In the genomic region with DNA sequence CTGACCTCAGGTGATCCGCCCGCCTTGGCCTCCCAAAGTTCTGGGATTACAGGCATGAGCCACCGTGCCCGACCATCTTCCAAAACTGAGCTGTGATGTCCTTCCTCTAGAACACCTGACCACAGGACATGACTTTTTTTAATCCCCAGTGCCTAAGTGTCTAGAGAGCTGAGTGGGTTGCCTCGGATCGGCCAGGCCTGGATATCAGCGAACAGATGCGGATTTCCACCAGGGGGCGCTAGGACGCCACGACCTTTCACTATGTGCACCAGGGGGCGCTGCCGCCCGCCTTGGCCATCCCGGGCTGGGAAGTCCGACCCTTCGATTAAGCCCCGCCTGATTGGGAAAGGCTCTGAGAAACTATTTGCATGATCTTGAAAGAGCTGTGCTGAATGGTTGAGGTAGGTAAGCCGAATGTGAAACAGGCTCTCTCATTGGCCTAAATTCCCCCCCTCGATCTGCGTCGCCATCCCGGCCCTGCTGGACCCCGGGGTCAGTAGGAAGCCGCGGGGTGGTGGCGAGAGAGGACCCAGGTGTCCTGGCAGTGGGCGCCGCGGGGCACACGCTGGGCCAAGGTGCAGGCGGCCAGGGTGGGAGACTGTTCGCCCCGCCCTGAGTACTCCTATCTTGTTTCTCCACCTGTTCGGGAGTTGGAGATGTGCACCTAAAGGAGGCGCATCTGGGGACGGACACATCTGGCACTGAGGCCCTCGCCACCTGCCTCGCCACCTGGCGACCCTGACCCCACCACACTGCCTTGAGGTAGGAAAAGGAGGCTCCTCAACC, we compare ENCODE assay signal across 8 cellular contexts. TPM values are rescaled to one million over a fixed set of nuclear protein-coding genes. Genes with fewer than 3 reads are reported as not detected.
DNase-seq lines count a peak whose midpoint lies in the region; ATAC-seq and TF ChIP-seq lines count a peak whose summit lies in the region.

Gene ACBD4, plus strand, starts transcription at position 496 of the 786 bp plus-strand sequence. CDS start 458 bp downstream, outside the sequence.

- ATAC-seq in HG02571 (IDR thresholded peaks at IDR 0.05; ENCODE audit: unreplicated experiment) (peak; percentile 65), SK-N-SH treated with all-trans-retinoic acid at 6 μM for 48 hours (peak; percentile 85), omental fat pad (ENCODE audit: low FRiP score) (peak; percentile 79), thoracic aorta (ENCODE audit: insufficient number of reproducible peaks, low FRiP score, low read depth) (peak; percentile 90)
- peak; percentile 86 to 87 for ATAC-seq in activated naive CD4-positive, alpha-beta T cell treated with anti-CD3 and anti-CD28 coated beads, Interleukin-2, amount 50 U/mL, for 72 hours

- H3K27ac ChIP-seq in thoracic aorta: peak within 1 kb of the TSS; percentile 82 to 88

- H3K27ac Mint-ChIP-seq in activated naive CD4-positive, alpha-beta T cell treated with anti-CD3 and anti-CD28 coated beads, Interleukin-2, amount 50 U/mL, for 72 hours: peak within 1 kb of the TSS; percentile 84 to 85

- no peaks in the 10 kb centered on the region for H3K36me3 Mint-ChIP-seq in activated naive CD4-positive, alpha-beta T cell treated with anti-CD3 and anti-CD28 coated beads, Interleukin-2, amount 50 U/mL, for 72 hours

- H3K4me3 ChIP-seq in thoracic aorta: peak within 1 kb of the TSS; percentile 95

- H3K4me1 ChIP-seq in thoracic aorta (ENCODE audit: control insufficient read depth in 1 of 2, low read depth in 2 of 2): peaks cover 9 to 35% of the 10 kb centered on the region in 2 donors

- TF ChIP-seq CTCF in GM10266 (IDR thresholded peaks at IDR 0.05; ENCODE audit: control insufficient read depth, insufficient read depth, low read depth, missing control alignments) (peak; percentile 100), omental fat pad (IDR thresholded peaks at IDR 0.05) (peak in 2 of 3 donors; percentile 99 to 100), thoracic aorta (IDR thresholded peaks at IDR 0.05) (peak; percentile 99)

- H3K9me3 ChIP-seq in thoracic aorta: no peaks in the 10 kb centered on the region

- DNase-seq in GM10266 (ENCODE audit: extremely low spot score) (peak; percentile 97), NCI-H1048 (lab: John Stamatoyannopoulos, UW) (peak; percentile 91), glomerular endothelial cell (ENCODE audit: extremely low read depth, low read depth, low spot score) (peak; percentile 95), omental fat pad (ENCODE audit: low spot score) (peak; percentile 97), thoracic aorta (ENCODE audit: low spot score) (peak; percentile 86)
- DNase-seq in activated naive CD4-positive, alpha-beta T cell treated with anti-CD3 and anti-CD28 coated beads, Interleukin-2, amount 50 U/mL, for 72 hours (ENCODE audit: low spot score in 2 of 2): peak; percentile 96 to 100

- no peaks in the 10 kb centered on the region for H3K36me3 ChIP-seq in thoracic aorta

- no peaks in the 10 kb centered on the region for H3K9me3 Mint-ChIP-seq in activated naive CD4-positive, alpha-beta T cell treated with anti-CD3 and anti-CD28 coated beads, Interleukin-2, amount 50 U/mL, for 72 hours

- H3K27me3 ChIP-seq in thoracic aorta (replicated peaks; ENCODE audit: insufficient read depth): no peaks in the 10 kb centered on the region

TF ChIP-seq in SK-N-SH treated with all-trans-retinoic acid at 6 μM for 48 hours, 23 proteins besides CTCF, POLR2A, EP300 and RAD21:
- TF ChIP-seq CSRNP3 (CRISPR knock-in tag; IDR thresholded peaks at IDR 0.05) (no peak), POU6F1 (CRISPR knock-in tag; IDR thresholded peaks at IDR 0.05; ENCODE audit: borderline replicate concordance, low read depth) (no peak), PATZ1 (CRISPR knock-in tag; IDR thresholded peaks at IDR 0.05; ENCODE audit: borderline replicate concordance) (no peak), TCF4 (CRISPR knock-in tag; IDR thresholded peaks at IDR 0.05; ENCODE audit: borderline replicate concordance) (no peak), RARB (CRISPR knock-in tag; IDR thresholded peaks at IDR 0.05) (no peak), ESRRG (CRISPR knock-in tag; IDR thresholded peaks at IDR 0.05) (no peak), CREB5 (CRISPR knock-in tag; IDR thresholded peaks at IDR 0.05; ENCODE audit: low read depth) (no peak), BACH2 (CRISPR knock-in tag; IDR thresholded peaks at IDR 0.05; ENCODE audit: borderline replicate concordance) (no peak)
- TF ChIP-seq, protein P1, sequence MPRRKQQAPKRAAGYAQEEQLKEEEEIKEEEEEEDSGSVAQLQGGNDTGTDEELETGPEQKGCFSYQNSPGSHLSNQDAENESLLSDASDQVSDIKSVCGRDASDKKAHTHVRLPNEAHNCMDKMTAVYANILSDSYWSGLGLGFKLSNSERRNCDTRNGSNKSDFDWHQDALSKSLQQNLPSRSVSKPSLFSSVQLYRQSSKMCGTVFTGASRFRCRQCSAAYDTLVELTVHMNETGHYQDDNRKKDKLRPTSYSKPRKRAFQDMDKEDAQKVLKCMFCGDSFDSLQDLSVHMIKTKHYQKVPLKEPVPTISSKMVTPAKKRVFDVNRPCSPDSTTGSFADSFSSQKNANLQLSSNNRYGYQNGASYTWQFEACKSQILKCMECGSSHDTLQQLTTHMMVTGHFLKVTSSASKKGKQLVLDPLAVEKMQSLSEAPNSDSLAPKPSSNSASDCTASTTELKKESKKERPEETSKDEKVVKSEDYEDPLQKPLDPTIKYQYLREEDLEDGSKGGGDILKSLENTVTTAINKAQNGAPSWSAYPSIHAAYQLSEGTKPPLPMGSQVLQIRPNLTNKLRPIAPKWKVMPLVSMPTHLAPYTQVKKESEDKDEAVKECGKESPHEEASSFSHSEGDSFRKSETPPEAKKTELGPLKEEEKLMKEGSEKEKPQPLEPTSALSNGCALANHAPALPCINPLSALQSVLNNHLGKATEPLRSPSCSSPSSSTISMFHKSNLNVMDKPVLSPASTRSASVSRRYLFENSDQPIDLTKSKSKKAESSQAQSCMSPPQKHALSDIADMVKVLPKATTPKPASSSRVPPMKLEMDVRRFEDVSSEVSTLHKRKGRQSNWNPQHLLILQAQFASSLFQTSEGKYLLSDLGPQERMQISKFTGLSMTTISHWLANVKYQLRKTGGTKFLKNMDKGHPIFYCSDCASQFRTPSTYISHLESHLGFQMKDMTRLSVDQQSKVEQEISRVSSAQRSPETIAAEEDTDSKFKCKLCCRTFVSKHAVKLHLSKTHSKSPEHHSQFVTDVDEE (CRISPR knock-in tag; IDR thresholded peaks at IDR 0.05): no peak

RNA-seq across cellular contexts. Expression of gene ACBD4, which starts in this region (rescaled TPM):
- total RNA-seq in activated naive CD4-positive, alpha-beta T cell treated with anti-CD3 and anti-CD28 coated beads, Interleukin-2, amount 50 U/mL, for 72 hours: 10 to 100 TPM; 12.9 to 18.9 TPM
- total RNA-seq in glomerular endothelial cell (5.5 and 5.6 TPM in 2 replicates), omental fat pad (10 to 100 TPM in 2 of 4 donors, 1 to 10 TPM in 2; 6.4 to 23.2 (median 8.5) TPM), thoracic aorta (10 to 100 TPM; 21.5 to 27.9 TPM)

Comparison
In these comparisons a context has a peak if more than half of its experiments do, and no peak if none do; other contexts are left out.
1. Peak in every context shown above with its lines: DNase-seq, ATAC-seq, H3K4me3 ChIP-seq and H3K27ac ChIP-seq.